In the genomic region with DNA sequence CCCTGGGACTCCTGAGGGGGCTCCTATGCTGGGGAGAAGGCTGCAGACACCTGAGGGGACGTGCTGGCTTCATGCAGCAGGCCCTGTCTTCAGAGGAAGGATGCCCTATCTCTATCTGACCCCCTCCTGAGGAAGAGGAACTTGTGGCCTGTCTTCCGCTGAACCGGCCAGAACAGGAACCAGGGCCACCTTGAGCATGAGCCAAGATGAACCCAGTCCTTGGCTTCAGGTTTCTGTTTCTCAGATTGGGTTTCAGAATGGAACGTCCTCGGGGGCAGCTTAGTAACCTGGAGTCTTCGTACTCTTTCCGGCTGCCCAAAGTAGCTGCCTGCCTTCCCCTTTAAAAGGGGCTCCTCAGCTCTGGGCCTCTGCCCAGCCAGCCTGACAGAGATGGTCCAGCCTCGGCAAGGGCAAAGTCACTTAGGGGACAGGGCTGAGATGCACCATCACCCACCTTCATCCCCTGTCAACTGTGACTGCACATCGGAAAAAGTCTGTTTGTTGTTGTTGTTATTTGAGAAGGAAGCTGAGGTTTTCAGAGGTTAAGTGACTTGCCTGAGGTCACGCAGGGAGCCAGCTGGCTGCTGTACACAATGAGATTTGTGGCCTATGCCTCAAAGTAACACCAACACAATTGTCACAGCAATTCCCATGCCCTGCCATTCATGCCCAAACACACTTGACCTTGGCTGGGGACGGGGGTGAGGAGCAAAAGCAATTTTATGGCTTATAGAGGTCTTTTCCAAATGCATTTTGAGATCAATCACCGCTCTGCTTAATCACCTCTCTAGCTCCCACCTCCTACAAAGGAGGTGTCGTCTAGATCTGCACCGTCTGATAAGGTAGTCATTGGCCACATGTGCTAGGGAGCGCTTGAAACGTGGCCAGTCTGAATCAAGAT, we compare ENCODE assay signal across 1 cellular context.
TF ChIP-seq lines count a peak whose summit lies in the region.

No MANE protein-coding gene starts in this region.

TF ChIP-seq in HCT116, 20 proteins besides CTCF, POLR2A, EP300 and RAD21 (continued from another document):
- TF ChIP-seq, protein P1, sequence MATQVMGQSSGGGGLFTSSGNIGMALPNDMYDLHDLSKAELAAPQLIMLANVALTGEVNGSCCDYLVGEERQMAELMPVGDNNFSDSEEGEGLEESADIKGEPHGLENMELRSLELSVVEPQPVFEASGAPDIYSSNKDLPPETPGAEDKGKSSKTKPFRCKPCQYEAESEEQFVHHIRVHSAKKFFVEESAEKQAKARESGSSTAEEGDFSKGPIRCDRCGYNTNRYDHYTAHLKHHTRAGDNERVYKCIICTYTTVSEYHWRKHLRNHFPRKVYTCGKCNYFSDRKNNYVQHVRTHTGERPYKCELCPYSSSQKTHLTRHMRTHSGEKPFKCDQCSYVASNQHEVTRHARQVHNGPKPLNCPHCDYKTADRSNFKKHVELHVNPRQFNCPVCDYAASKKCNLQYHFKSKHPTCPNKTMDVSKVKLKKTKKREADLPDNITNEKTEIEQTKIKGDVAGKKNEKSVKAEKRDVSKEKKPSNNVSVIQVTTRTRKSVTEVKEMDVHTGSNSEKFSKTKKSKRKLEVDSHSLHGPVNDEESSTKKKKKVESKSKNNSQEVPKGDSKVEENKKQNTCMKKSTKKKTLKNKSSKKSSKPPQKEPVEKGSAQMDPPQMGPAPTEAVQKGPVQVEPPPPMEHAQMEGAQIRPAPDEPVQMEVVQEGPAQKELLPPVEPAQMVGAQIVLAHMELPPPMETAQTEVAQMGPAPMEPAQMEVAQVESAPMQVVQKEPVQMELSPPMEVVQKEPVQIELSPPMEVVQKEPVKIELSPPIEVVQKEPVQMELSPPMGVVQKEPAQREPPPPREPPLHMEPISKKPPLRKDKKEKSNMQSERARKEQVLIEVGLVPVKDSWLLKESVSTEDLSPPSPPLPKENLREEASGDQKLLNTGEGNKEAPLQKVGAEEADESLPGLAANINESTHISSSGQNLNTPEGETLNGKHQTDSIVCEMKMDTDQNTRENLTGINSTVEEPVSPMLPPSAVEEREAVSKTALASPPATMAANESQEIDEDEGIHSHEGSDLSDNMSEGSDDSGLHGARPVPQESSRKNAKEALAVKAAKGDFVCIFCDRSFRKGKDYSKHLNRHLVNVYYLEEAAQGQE (IDR thresholded peaks at IDR 0.05; ENCODE audit: low read depth), result no peak
- TF ChIP-seq CEBPB (IDR thresholded peaks at IDR 0.05; ENCODE audit: low read depth) (no peak), JUND (IDR thresholded peaks at IDR 0.05) (no peak)
